12 cellular contexts compared by ENCODE assay signal in genomic region chr3:113783980-113784379, GRCh38. TPM values are rescaled to one million over a fixed set of nuclear protein-coding genes. Genes with fewer than 3 reads are reported as not detected.
DNase-seq lines count a peak whose midpoint lies in the region; ATAC-seq, FAIRE-seq and TF ChIP-seq lines count a peak whose summit lies in the region.
"Had no signal": no experiment of that assay in that cellular context is flagged by ENCODE, and none has a peak within 500 bp of the region (broad histone marks: within the 10 kb centered on the region; RNA-seq: fewer than 3 reads in every experiment).

No MANE protein-coding gene starts in this region.

- H3K4me3 Mint-ChIP-seq in T-helper 1 cell treated with Interleukin-12 subunit alpha and Interleukin-12 subunit beta and Interleukin-4 antibody, amounts not matched to agents 30 μg/mL and 1 μg/mL, for 36 hours, result no peak overlapping the region
- H3K4me3 Mint-ChIP-seq: activated naive CD8-positive, alpha-beta T cell had no signal

- no peak for FAIRE-seq in kidney (lab: Jason Lieb, UNC)

- WGBS in heart right ventricle, 2 donors, result 51 to 62% methylated on average over 4 of the region's 4 CpGs

- DNase-seq in heart right ventricle, result no peak
- DNase-seq in cardiac septum (ENCODE audit: low spot score), result no peak
- peak; percentile 36 for DNase-seq in iris pigment epithelial cell (ENCODE audit: low read depth)
- no peak for DNase-seq in upper lobe of right lung
- no peak for DNase-seq in kidney
- DNase-seq in globus pallidus (ENCODE audit: low spot score), result no peak
- DNase-seq in NCI-H146 (lab: John Stamatoyannopoulos, UW), result no peak
- DNase-seq: C1 segment of cervical spinal cord, hypothalamus, NCI-H2081 treated with DMSO at 0.1 percent for 48 hours had no signal

- no peak for TF ChIP-seq CTCF in heart right ventricle (IDR thresholded peaks at IDR 0.05)
- TF ChIP-seq CTCF in upper lobe of right lung (IDR thresholded peaks at IDR 0.05), result no peak
- no peak for TF ChIP-seq CTCF in kidney (IDR thresholded peaks at IDR 0.05; ENCODE audit: borderline replicate concordance, extremely low read depth, insufficient read depth)

- intact Hi-C loops in heart right ventricle (cut with DNase I), result loop anchor here in 2 of 10 donors (5.0 kb wide), 1 partner anchor 37 kb away; the partner anchor contains the start of genes ATP6V1A (in 2 of the 2) and NAA50 (in 2 of the 2)
- intact Hi-C loops in cardiac septum (cut with DNase I), result loop anchor here (5.0 kb wide), 1 partner anchor 37 kb away; the partner anchor contains the start of genes ATP6V1A and NAA50
- intact Hi-C loops in upper lobe of right lung (cut with DNase I), result no loop called here
- intact Hi-C loops in kidney (cut with DNase I), result no loop called here

- H3K36me3 Mint-ChIP-seq in T-helper 1 cell treated with Interleukin-12 subunit alpha and Interleukin-12 subunit beta and Interleukin-4 antibody, amounts not matched to agents 30 μg/mL and 1 μg/mL, for 36 hours (ENCODE audit: low read depth), result peaks cover 7% of the 10 kb centered on the region

- peaks cover 6% of the 10 kb centered on the region for H3K4me1 Mint-ChIP-seq in T-helper 1 cell treated with Interleukin-12 subunit alpha and Interleukin-12 subunit beta and Interleukin-4 antibody, amounts not matched to agents 30 μg/mL and 1 μg/mL, for 36 hours (ENCODE audit: low read depth)

- H3K36me3 ChIP-seq in heart right ventricle, result peaks cover 0 to 68% (median 20%) of the 10 kb centered on the region in 9 donors
- peaks cover 30% of the 10 kb centered on the region for H3K36me3 ChIP-seq in upper lobe of right lung
- H3K36me3 ChIP-seq in kidney (ENCODE audit: control insufficient read depth in 1 of 2, insufficient read depth in 2 of 2, low read length in 2 of 2), result peaks cover 8 to 9% of the 10 kb centered on the region in 2 donors

- H3K27ac Mint-ChIP-seq in T-helper 1 cell treated with Interleukin-12 subunit alpha and Interleukin-12 subunit beta and Interleukin-4 antibody, amounts not matched to agents 30 μg/mL and 1 μg/mL, for 36 hours, result peak overlapping the region; percentile 4
- H3K27ac Mint-ChIP-seq: activated naive CD8-positive, alpha-beta T cell had no signal

- H3K4me3 ChIP-seq in heart right ventricle (peak overlapping the region in 3 of 10 donors; percentile 1 to 10 (median 2)), upper lobe of right lung (no peak overlapping the region), kidney (ENCODE audit: low read length in 2 of 2) (no peak overlapping the region)

- H3K27me3 Mint-ChIP-seq in T-helper 1 cell treated with Interleukin-12 subunit alpha and Interleukin-12 subunit beta and Interleukin-4 antibody, amounts not matched to agents 30 μg/mL and 1 μg/mL, for 36 hours (ENCODE audit: low read depth), result no peaks in the 10 kb centered on the region
- H3K27me3 Mint-ChIP-seq: activated naive CD8-positive, alpha-beta T cell had no signal

- ATAC-seq in heart right ventricle (peak in 5 of 8 donors; percentile 8 to 50 (median 34)), upper lobe of right lung (no peak)

- no peaks in the 10 kb centered on the region for H3K9me3 Mint-ChIP-seq in T-helper 1 cell treated with Interleukin-12 subunit alpha and Interleukin-12 subunit beta and Interleukin-4 antibody, amounts not matched to agents 30 μg/mL and 1 μg/mL, for 36 hours

- H3K9me3 ChIP-seq in heart right ventricle (no peaks in the 10 kb centered on the region), upper lobe of right lung (no peaks in the 10 kb centered on the region), kidney (ENCODE audit: control insufficient read depth in 1 of 2, low read length in 2 of 2) (no peaks in the 10 kb centered on the region)

- peak overlapping the region in 9 of 10 donors; percentile 31 to 69 (median 51) for H3K27ac ChIP-seq in heart right ventricle
- peak overlapping the region; percentile 67 for H3K27ac ChIP-seq in upper lobe of right lung
- peak overlapping the region in 1 of 2 donors; percentile 54 for H3K27ac ChIP-seq in kidney (ENCODE audit: low read depth in 2 of 2, low read length in 2 of 2)

- H3K27me3 ChIP-seq in heart right ventricle (no peaks in the 10 kb centered on the region), upper lobe of right lung (no peaks in the 10 kb centered on the region)

- peaks cover 0 to 30% (median 16%) of the 10 kb centered on the region in 9 donors for H3K4me1 ChIP-seq in heart right ventricle
- no peaks in the 10 kb centered on the region for H3K4me1 ChIP-seq in upper lobe of right lung
- H3K4me1 ChIP-seq in kidney (ENCODE audit: control insufficient read depth in 1 of 2, insufficient read depth in 1 of 2, low read depth in 1 of 2, low read length in 2 of 2), result no peaks in the 10 kb centered on the region

- no peak overlapping the region for H3K9ac ChIP-seq in kidney (ENCODE audit: low read length in 2 of 2)

RNA-seq across cellular contexts. Expression of gene ATP6V1A, which starts 37.1 kb away (rescaled TPM):
- total RNA-seq in heart right ventricle (10 to 100 TPM; 16.1 to 40.8 (median 19.5) TPM), cardiac septum (17.4 TPM), upper lobe of right lung (102 TPM), kidney (172 TPM)
- polyA plus RNA-seq in heart right ventricle (1 to 10 TPM; 7.1 to 7.2 TPM), kidney (ENCODE audit: insufficient read depth, low read depth, low replicate concordance) (87.1 TPM)

RNA-seq across cellular contexts. Expression of gene NAA50, which starts 37.9 kb away (rescaled TPM):
- 100 to 1,000 TPM in 1 of 10 donors, 10 to 100 TPM in 9; 63.3 to 108 (median 75.8) TPM for total RNA-seq in heart right ventricle
- 10 to 100 TPM in 1 of 2 donors, 1 to 10 TPM in 1; 9.9 to 57.2 TPM for polyA plus RNA-seq in heart right ventricle
- total RNA-seq in cardiac septum, result 68.5 TPM
- total RNA-seq in upper lobe of right lung, result 90.0 TPM
- 101 TPM for total RNA-seq in kidney
- 45.4 TPM for polyA plus RNA-seq in kidney (ENCODE audit: insufficient read depth, low read depth, low replicate concordance)

RNA-seq across cellular contexts. Expression of gene GRAMD1C, which starts 54.6 kb away (rescaled TPM):
- total RNA-seq in heart right ventricle (1 to 10 TPM in 8 of 10 donors, under 1 TPM in 2; 0.37 to 4.7 (median 1.2) TPM), cardiac septum (0.70 TPM), upper lobe of right lung (6.4 TPM), kidney (21.0 TPM)
- polyA plus RNA-seq in heart right ventricle (1 to 10 TPM in 1 of 2 donors, under 1 TPM in 1; 0.49 to 1.5 TPM), kidney (ENCODE audit: insufficient read depth, low read depth, low replicate concordance) (21.0 TPM)
